ENCODE assay signal across 1 cellular context in genomic region chr11:73252577-73253191, GRCh38.
TF ChIP-seq lines count a peak whose summit lies in the region.

No MANE protein-coding gene starts in this region.

TF ChIP-seq in GM12878, 131 proteins besides CTCF, POLR2A, EP300 and RAD21:
- no peak for TF ChIP-seq TARDBP (IDR thresholded peaks at IDR 0.05; ENCODE audit: borderline replicate concordance)
- TF ChIP-seq SUZ12 (IDR thresholded peaks at IDR 0.05; ENCODE audit: unreplicated experiment) = no peak
- TF ChIP-seq YBX1 (IDR thresholded peaks at IDR 0.05) = no peak
- no peak for TF ChIP-seq ZNF384 (IDR thresholded peaks at IDR 0.05; ENCODE audit: borderline replicate concordance, low read depth, low read length)
- TF ChIP-seq NBN (IDR thresholded peaks at IDR 0.05) = no peak
- TF ChIP-seq BMI1 (IDR thresholded peaks at IDR 0.05; ENCODE audit: borderline replicate concordance) = no peak
- TF ChIP-seq HDAC6 (IDR thresholded peaks at IDR 0.05; ENCODE audit: unreplicated experiment) = no peak
- TF ChIP-seq PML (IDR thresholded peaks at IDR 0.05; ENCODE audit: low read length) = no peak
- TF ChIP-seq SIN3A (IDR thresholded peaks at IDR 0.05; ENCODE audit: low read depth, low read length) = no peak
- no peak for TF ChIP-seq ZNF687 (IDR thresholded peaks at IDR 0.05)
- TF ChIP-seq PAX8 (IDR thresholded peaks at IDR 0.05) = no peak
- TF ChIP-seq CBX3 (IDR thresholded peaks at IDR 0.05; ENCODE audit: borderline replicate concordance, low read depth) = no peak
- no peak for TF ChIP-seq TCF3 (IDR thresholded peaks at IDR 0.05; ENCODE audit: borderline replicate concordance, insufficient read depth, low read depth, low read length)
- TF ChIP-seq RUNX3 (IDR thresholded peaks at IDR 0.05; ENCODE audit: low read length) = no peak
- no peak for TF ChIP-seq FOXK2 (IDR thresholded peaks at IDR 0.05)
- TF ChIP-seq, protein P1, sequence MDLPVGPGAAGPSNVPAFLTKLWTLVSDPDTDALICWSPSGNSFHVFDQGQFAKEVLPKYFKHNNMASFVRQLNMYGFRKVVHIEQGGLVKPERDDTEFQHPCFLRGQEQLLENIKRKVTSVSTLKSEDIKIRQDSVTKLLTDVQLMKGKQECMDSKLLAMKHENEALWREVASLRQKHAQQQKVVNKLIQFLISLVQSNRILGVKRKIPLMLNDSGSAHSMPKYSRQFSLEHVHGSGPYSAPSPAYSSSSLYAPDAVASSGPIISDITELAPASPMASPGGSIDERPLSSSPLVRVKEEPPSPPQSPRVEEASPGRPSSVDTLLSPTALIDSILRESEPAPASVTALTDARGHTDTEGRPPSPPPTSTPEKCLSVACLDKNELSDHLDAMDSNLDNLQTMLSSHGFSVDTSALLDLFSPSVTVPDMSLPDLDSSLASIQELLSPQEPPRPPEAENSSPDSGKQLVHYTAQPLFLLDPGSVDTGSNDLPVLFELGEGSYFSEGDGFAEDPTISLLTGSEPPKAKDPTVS (IDR thresholded peaks at IDR 0.05; ENCODE audit: low read depth, low read length) = no peak
